17 cellular contexts compared by ENCODE assay signal in the genomic region with DNA sequence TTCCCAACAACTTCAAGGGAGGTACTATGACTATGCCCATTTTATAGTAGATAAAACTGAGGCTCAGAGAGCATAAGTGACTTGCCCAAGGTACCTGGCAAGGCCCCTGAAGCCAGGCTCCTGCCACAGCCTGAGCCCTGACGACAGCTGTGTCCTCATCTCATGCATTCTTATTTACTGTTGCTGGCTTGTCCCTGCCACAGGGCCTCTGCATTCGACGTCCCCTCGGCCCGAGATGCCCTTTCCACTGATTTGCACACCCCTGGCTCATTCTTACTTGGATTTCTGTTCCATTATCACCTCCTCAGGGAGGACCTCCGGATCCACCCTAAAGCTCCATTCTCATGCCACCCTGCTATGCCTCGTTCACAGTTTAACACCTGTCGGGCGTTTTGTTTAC. TPM values are rescaled to one million over a fixed set of nuclear protein-coding genes. Genes with fewer than 3 reads are reported as not detected.
DNase-seq lines count a peak whose midpoint lies in the region; ATAC-seq and TF ChIP-seq lines count a peak whose summit lies in the region.
"Had no signal": no experiment of that assay in that cellular context is flagged by ENCODE, and none has a peak within 500 bp of the region (broad histone marks: within the 10 kb centered on the region; RNA-seq: fewer than 3 reads in every experiment).

No MANE protein-coding gene starts in this region.

- peaks cover 91% of the 10 kb centered on the region for H3K27me3 Mint-ChIP-seq in MCF 10A (ENCODE audit: insufficient read depth, unreplicated experiment)
- peaks cover 2 to 8% (median 3%) of the 10 kb centered on the region in 3 donors for H3K27me3 Mint-ChIP-seq in immature natural killer cell (ENCODE audit: low read depth in 3 of 3)

- TF ChIP-seq CTCF in breast epithelium (IDR thresholded peaks at IDR 0.05) (no peak), MCF 10A (IDR thresholded peaks at IDR 0.05; ENCODE audit: unreplicated experiment) (no peak), OCI-LY3 (IDR thresholded peaks at IDR 0.05; ENCODE audit: low read depth, low read length) (no peak)

- H3K9me3 Mint-ChIP-seq in MCF 10A (ENCODE audit: unreplicated experiment) (no peaks in the 10 kb centered on the region), immature natural killer cell (peaks cover 0 to 2% (median 0%) of the 10 kb centered on the region in 6 donors)
- H3K9me3 Mint-ChIP-seq: activated CD4-positive, alpha-beta T cell treated with anti-CD3 and anti-CD28 coated beads, Interleukin-2, amount 10 ng/mL, durations not matched to agents 24 days and 14 days had no signal

- TF ChIP-seq POLR2A in breast epithelium (IDR thresholded peaks at IDR 0.05): no peak

- H3K4me3 Mint-ChIP-seq in MCF 10A (ENCODE audit: unreplicated experiment) (no peak overlapping the region), immature natural killer cell (peak overlapping the region in 4 of 5 donors; percentile 11 to 92 (median 60))

- H3K79me2 ChIP-seq in OCI-LY3 (ENCODE audit: low read length): peaks cover 76% of the 10 kb centered on the region

- H3K27ac Mint-ChIP-seq in MCF 10A (ENCODE audit: low read depth, unreplicated experiment) (no peak overlapping the region), immature natural killer cell (no peak overlapping the region)
- H3K27ac Mint-ChIP-seq: activated CD4-positive, alpha-beta T cell treated with anti-CD3 and anti-CD28 coated beads, Interleukin-2, amount 10 ng/mL, durations not matched to agents 24 days and 14 days had no signal

- no peak overlapping the region for H3K9ac ChIP-seq in OCI-LY3 (ENCODE audit: low read length)

- H3K27ac ChIP-seq in breast epithelium: peak overlapping the region; percentile 5 to 50
- no peak overlapping the region for H3K27ac ChIP-seq in OCI-LY3 (ENCODE audit: low read length)
- no peak overlapping the region for H3K27ac ChIP-seq in aorta (ENCODE audit: low read depth in 1 of 2, low read length in 2 of 2)
- H3K27ac ChIP-seq: C4-2B, neutrophil had no signal

- no peak overlapping the region for H2AFZ ChIP-seq in OCI-LY3 (ENCODE audit: low read depth, low read length)

- WGBS in aorta, 2 donors: 66 to 69% methylated on average over 9 of the region's 9 CpGs

- H4K20me1 ChIP-seq in OCI-LY3 (ENCODE audit: insufficient read depth, low read length): peaks cover 60% of the 10 kb centered on the region

- H3K36me3 Mint-ChIP-seq in MCF 10A (ENCODE audit: insufficient read depth, unreplicated experiment) (no peaks in the 10 kb centered on the region), immature natural killer cell (no peaks in the 10 kb centered on the region)

- H3K9me3 ChIP-seq in breast epithelium (no peaks in the 10 kb centered on the region), OCI-LY3 (ENCODE audit: insufficient read depth, low read length) (no peaks in the 10 kb centered on the region), aorta (ENCODE audit: control insufficient read depth, low read length) (no peaks in the 10 kb centered on the region)
- H3K9me3 ChIP-seq: neutrophil had no signal

- H3K4me2 ChIP-seq in OCI-LY3 (ENCODE audit: low read length): peak overlapping the region; percentile 91; the same call in 1 of the 2 replicates

- intact Hi-C loops in breast epithelium (cut with DNase I; ENCODE audit: low total_unique reads) (no loop called here), MCF 10A (cut with micrococcal nuclease) (no loop called here), aorta (cut with DNase I) (no loop called here)

- peaks cover 2 to 15% of the 10 kb centered on the region in 2 donors for H3K27me3 ChIP-seq in breast epithelium
- no peaks in the 10 kb centered on the region for H3K27me3 ChIP-seq in OCI-LY3 (ENCODE audit: low read depth, low read length)
- H3K27me3 ChIP-seq in aorta (ENCODE audit: control insufficient read depth in 1 of 2, insufficient read depth in 2 of 2, low read length in 1 of 2): no peaks in the 10 kb centered on the region

- H3K4me1 Mint-ChIP-seq in MCF 10A (ENCODE audit: insufficient read depth, unreplicated experiment): no peaks in the 10 kb centered on the region
- peaks cover 24 to 29% of the 10 kb centered on the region in 2 donors for H3K4me1 Mint-ChIP-seq in immature natural killer cell

- H3K4me1 ChIP-seq in breast epithelium (peaks cover 0 to 10% of the 10 kb centered on the region in 2 donors), OCI-LY3 (ENCODE audit: low read length) (peaks cover 34% of the 10 kb centered on the region), aorta (ENCODE audit: control insufficient read depth in 1 of 2, insufficient read depth in 2 of 2, low read length in 2 of 2) (no peaks in the 10 kb centered on the region)

- CTCF ChIA-PET in MCF 10A (lab: Yijun Ruan, JAX): interaction anchor here (0.5 kb wide), 1 partner anchor 30 kb away, joined by 3 read pairs; no protein-coding TSS in a partner anchor

- POLR2A ChIA-PET in MCF 10A (lab: Yijun Ruan, JAX): no interaction called here

- BruUV-seq in MCF 10A (replicated peaks; lab: Mats Ljungman, UMichigan): no TSS peak

- peak overlapping the region in 1 of 3 donors; percentile 79 for H3K4me3 ChIP-seq in breast epithelium
- H3K4me3 ChIP-seq in OCI-LY3 (ENCODE audit: low read length): no peak overlapping the region
- no peak overlapping the region for H3K4me3 ChIP-seq in aorta (ENCODE audit: low read length in 2 of 2)

- DNase-seq in breast epithelium (ENCODE audit: low spot score in 2 of 2): no peak
- DNase-seq in MCF 10A (ENCODE audit: unreplicated experiment): no peak
- no peak for DNase-seq in immature natural killer cell
- peak; percentile 21 to 48 for DNase-seq in aorta
- DNase-seq: activated CD4-positive, alpha-beta T cell treated with anti-CD3 and anti-CD28 coated beads, Interleukin-2, amount 10 ng/mL, durations not matched to agents 24 days and 14 days; activated effector memory CD4-positive, alpha-beta T cell treated with Interleukin-2 at 50 U/mL for 16 hours; cortex of kidney; left ventricle myocardium superior; NCI-H1436; Right ventricle myocardium superior; stimulated activated CD4-positive, alpha-beta T cell treated with anti-CD3 and anti-CD28 coated beads, Interleukin-12 subunit alpha, Interleukin-12 subunit beta, amount 100 ng/mL, for 4 hours had no signal

- H3K36me3 ChIP-seq in breast epithelium (no peaks in the 10 kb centered on the region), OCI-LY3 (replicated peaks; ENCODE audit: low read depth, low read length) (peaks cover 51% of the 10 kb centered on the region), aorta (ENCODE audit: control insufficient read depth in 1 of 2, insufficient read depth in 2 of 2, low read length in 1 of 2) (no peaks in the 10 kb centered on the region)

- ATAC-seq in aorta (ENCODE audit: low FRiP score): no peak
- no peak for ATAC-seq in HG03460 (IDR thresholded peaks at IDR 0.05; ENCODE audit: unreplicated experiment)
- no peak for ATAC-seq in GM18511 (IDR thresholded peaks at IDR 0.05; ENCODE audit: unreplicated experiment)
- ATAC-seq in GM19035 (IDR thresholded peaks at IDR 0.05; ENCODE audit: unreplicated experiment): no peak
- ATAC-seq: left ventricle myocardium superior had no signal

RNA-seq across cellular contexts. Expression of gene TESC, which starts 2.6 kb away (rescaled TPM):
- 10 to 100 TPM in 1 of 3 donors, 1 to 10 TPM in 2; 3.8 to 45.1 (median 7.2) TPM for total RNA-seq in breast epithelium
- not detected in 2 replicates for total RNA-seq in MCF 10A (2022)
- 10 to 100 TPM; 42.6 to 71.3 (median 53.8) TPM for polyA plus RNA-seq in immature natural killer cell
- 10 to 100 TPM in 1 of 2 donors, 1 to 10 TPM in 1; 5.4 to 17.1 TPM for total RNA-seq in aorta
- polyA plus RNA-seq in aorta: 1 to 10 TPM in 1 of 2 donors, under 1 TPM in 1; 0.38 to 1.2 TPM

Comparison
In these comparisons a context has a peak if more than half of its experiments do, and no peak if none do; other contexts are left out.
1. DNase-seq: peak in aorta (2 of 2); none in breast epithelium (0 of 2), MCF 10A (single experiment) and immature natural killer cell (0 of 3).
2. H3K27ac ChIP-seq: peak in breast epithelium (2 of 2); none in OCI-LY3 (single experiment) and aorta (0 of 2).